Comparison of ENCODE assay signal across 21 cellular contexts in the genomic region with DNA sequence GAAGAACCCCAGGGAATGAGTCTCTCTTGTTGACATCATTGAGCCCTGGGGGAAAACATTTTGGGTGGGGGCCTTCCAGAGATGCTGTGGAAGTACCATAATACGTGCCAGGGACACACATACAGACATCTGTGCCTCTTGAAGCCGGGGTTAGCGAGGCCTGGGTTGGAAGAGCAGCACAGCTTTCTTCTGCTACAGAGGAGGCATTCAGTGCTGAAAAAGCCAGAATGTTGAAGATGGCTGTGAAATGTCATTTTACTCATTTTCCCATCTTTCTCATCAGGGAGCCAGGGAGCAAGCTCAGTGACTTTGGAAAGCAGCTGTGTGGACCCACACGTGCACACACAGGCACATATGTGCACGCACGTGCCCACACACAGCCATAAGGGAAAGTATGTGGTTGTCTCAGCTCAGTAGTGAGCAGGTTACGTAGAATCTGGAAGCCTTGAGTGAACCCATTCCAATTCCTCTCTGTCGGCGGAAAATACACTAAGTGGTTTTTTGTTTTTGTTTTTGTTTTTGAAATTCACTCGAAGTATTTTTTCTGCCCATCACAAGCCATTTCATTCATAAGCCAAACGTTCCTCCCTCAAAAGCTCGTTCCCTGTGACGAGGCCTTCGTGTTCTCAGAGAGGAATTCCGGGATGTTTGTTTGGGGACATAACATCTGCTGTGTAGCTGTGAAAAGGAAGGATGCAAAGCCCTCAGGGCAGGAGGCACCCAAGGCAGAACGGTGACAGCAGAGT. TPM values are rescaled to one million over a fixed set of nuclear protein-coding genes. Genes with fewer than 3 reads are reported as not detected.
DNase-seq lines count a peak whose midpoint lies in the region; ATAC-seq, FAIRE-seq and TF ChIP-seq lines count a peak whose summit lies in the region.
"Had no signal": no experiment of that assay in that cellular context is flagged by ENCODE, and none has a peak within 500 bp of the region (broad histone marks: within the 10 kb centered on the region; RNA-seq: fewer than 3 reads in every experiment).

No MANE protein-coding gene starts in this region.

- H2AK5ac ChIP-seq in mesenchymal stem cell (ENCODE audit: low read length, severe bottlenecking): peak overlapping the region; percentile 18

- H3K9me3 ChIP-seq in K562 (replicated peaks; ENCODE audit: control insufficient read depth, insufficient read depth, low read depth, low read length) (no peaks in the 10 kb centered on the region), mesenchymal stem cell (ENCODE audit: control insufficient read depth, low read length) (no peaks in the 10 kb centered on the region)
- H3K9me3 ChIP-seq: lower lobe of right lung, psoas muscle had no signal

- WGBS in K562 (ENCODE audit: insufficient coverage, low coverage, missing lambda C conversion rate): 18% methylated on average over 16 of the region's 16 CpGs
- 80% methylated on average over 13 of the region's 16 CpGs for WGBS in mesenchymal stem cell

- peak overlapping the region in 1 of 2 experiments; percentile 36 for H3K23ac ChIP-seq in mesenchymal stem cell (ENCODE audit: low read length in 2 of 2)

- H3K36me3 ChIP-seq in K562 (ENCODE audit: control insufficient read depth, insufficient read depth, low read length) (no peaks in the 10 kb centered on the region), mesenchymal stem cell (ENCODE audit: control insufficient read depth in 1 of 2, insufficient read depth in 2 of 2, low read depth in 1 of 2, low read length in 2 of 2) (no peaks in the 10 kb centered on the region)
- H3K36me3 ChIP-seq: lower lobe of right lung had no signal

- BruUV-seq in K562 (replicated peaks; lab: Mats Ljungman, UMichigan): no TSS peak

- no peak for TF ChIP-seq EP300 in K562 (IDR thresholded peaks at IDR 0.05; ENCODE audit: low read length)

- H3K27ac Mint-ChIP-seq in immature natural killer cell: no peak overlapping the region
- no peak overlapping the region for H3K27ac Mint-ChIP-seq in stimulated activated memory B cell treated with anti-CD40 and anti-IgM and Interleukin-4, amounts not matched to agents 10 μg/mL and 1 μg/mL and 100 μg/mL, for 72 hours
- H3K27ac Mint-ChIP-seq: activated CD8-positive, alpha-beta T cell treated with anti-CD3 and anti-CD28 coated beads, Interleukin-2, amount 10 ng/mL, durations not matched to agents 7 days and 5 days; GM23338; type B pancreatic cell had no signal

- H3K9me1 ChIP-seq in K562 (ENCODE audit: control insufficient read depth, insufficient read depth, low read length): no peaks in the 10 kb centered on the region

- no peak overlapping the region for H4K8ac ChIP-seq in mesenchymal stem cell (ENCODE audit: low read length)

- H2BK120ac ChIP-seq in mesenchymal stem cell (ENCODE audit: low read depth, low read length): no peak overlapping the region

- TF ChIP-seq RAD21 in K562 (CRISPR knock-in tag; conservative IDR thresholded peaks at IDR 0.05 in 1 of 2, IDR thresholded peaks at IDR 0.05 in 1 of 2): no peak

- DNase-seq in left ventricle myocardium superior: peak; percentile 2
- no peak for DNase-seq in left cardiac atrium
- DNase-seq in K562 (ENCODE audit: extremely low read depth in 1 of 4, low spot score in 3 of 4): no peak
- DNase-seq in mesenchymal stem cell: no peak
- DNase-seq in immature natural killer cell: no peak
- no peak for DNase-seq in RWPE1 (ENCODE audit: low spot score)
- DNase-seq: activated CD4-positive, CD25-positive, alpha-beta regulatory T cell treated with anti-CD3 and anti-CD28 coated beads, Interleukin-2, amount 50 U/mL, for 72 hours; activated CD8-positive, alpha-beta T cell treated with anti-CD3 and anti-CD28 coated beads, Interleukin-2, amount 10 ng/mL, durations not matched to agents 7 days and 5 days; activated naive CD4-positive, alpha-beta T cell; activated T-cell treated with anti-CD3 and anti-CD28 coated beads, Interleukin-2, amount 50 U/mL, for 1 hour; lower lobe of right lung; NCI-H1105; OCI-M1; psoas muscle; Right ventricle myocardium superior; stimulated activated CD4-positive, alpha-beta T cell treated with anti-CD3 and anti-CD28 coated beads, Interleukin-4, amount 100 ng/mL, for 1 hour; stimulated activated naive CD4-positive, alpha-beta T cell treated with Interleukin-2 at 50 U/mL for 16 hours had no signal

- H3K27me3 Mint-ChIP-seq in immature natural killer cell (ENCODE audit: low read depth in 3 of 3): peaks cover 4 to 11% (median 8%) of the 10 kb centered on the region in 3 donors
- peaks cover 13% of the 10 kb centered on the region for H3K27me3 Mint-ChIP-seq in stimulated activated memory B cell treated with anti-CD40 and anti-IgM and Interleukin-4, amounts not matched to agents 10 μg/mL and 1 μg/mL and 100 μg/mL, for 72 hours

- H3K4me3 ChIP-seq in K562 (no peak overlapping the region), mesenchymal stem cell (ENCODE audit: insufficient read depth in 1 of 2, low read depth in 1 of 2, low read length in 2 of 2) (no peak overlapping the region)
- H3K4me3 ChIP-seq: GM23338, lower lobe of right lung, psoas muscle had no signal

- in situ Hi-C loops in K562 (cut with MboI): no loop called here

- peak overlapping the region; percentile 43; the same call in 1 of the 2 replicates for H2AFZ ChIP-seq in K562 (ENCODE audit: low read depth, low read length)
- H2AFZ ChIP-seq in mesenchymal stem cell (ENCODE audit: low read depth, low read length): no peak overlapping the region
- H2AFZ ChIP-seq: GM23338 had no signal

- H4K20me1 ChIP-seq in K562 (replicated peaks; ENCODE audit: control insufficient read depth, insufficient read depth, low read length): 0 out of 2 replicates have a peak, but pooled peaks cover 3% of the 10 kb centered on the region

- no peak overlapping the region for H3K14ac ChIP-seq in mesenchymal stem cell (ENCODE audit: low read length in 2 of 2)

- H3K4me1 Mint-ChIP-seq in immature natural killer cell: peaks cover 17 to 26% of the 10 kb centered on the region in 2 donors
- H3K4me1 Mint-ChIP-seq in stimulated activated memory B cell treated with anti-CD40 and anti-IgM and Interleukin-4, amounts not matched to agents 10 μg/mL and 1 μg/mL and 100 μg/mL, for 72 hours: peaks cover 28% of the 10 kb centered on the region

- no peaks in the 10 kb centered on the region for H3K79me1 ChIP-seq in mesenchymal stem cell (replicated peaks; ENCODE audit: low read length, poor library complexity, severe bottlenecking)

- H3K4me1 ChIP-seq in K562 (replicated peaks in 1 of 2; ENCODE audit: control insufficient read depth in 2 of 2, insufficient read depth in 2 of 2, low read length in 2 of 2): peaks cover 13 to 18% of the 10 kb centered on the region in 2 experiments
- no peaks in the 10 kb centered on the region for H3K4me1 ChIP-seq in mesenchymal stem cell (ENCODE audit: control insufficient read depth, insufficient read depth, low read depth, low read length)
- H3K4me1 ChIP-seq: psoas muscle had no signal

- intact Hi-C loops in left ventricle myocardium superior (cut with micrococcal nuclease): no loop called here
- intact Hi-C loops in left cardiac atrium (cut with DNase I): no loop called here
- intact Hi-C loops in K562 (cut with micrococcal nuclease): no loop called here

- no peak for TF ChIP-seq CTCF in K562 (IDR thresholded peaks at IDR 0.05 in 2 of 3, conservative IDR thresholded peaks at IDR 0.05 in 1 of 3; ENCODE audit: insufficient read depth in 2 of 3, low read depth in 1 of 3, low read length in 3 of 3)
- no peak for TF ChIP-seq CTCF in RWPE1 (conservative IDR thresholded peaks at IDR 0.05; ENCODE audit: low read depth)

- H3K79me2 ChIP-seq in K562 (ENCODE audit: control insufficient read depth, insufficient read depth, low read length): no peaks in the 10 kb centered on the region

- H3K27ac ChIP-seq in K562 (ENCODE audit: extremely low read depth, low read depth, low read length): no peak overlapping the region
- no peak overlapping the region for H3K27ac ChIP-seq in mesenchymal stem cell (ENCODE audit: low read length, poor library complexity, severe bottlenecking)
- no peak overlapping the region for H3K27ac ChIP-seq in RWPE1
- H3K27ac ChIP-seq: lower lobe of right lung, psoas muscle had no signal

- H3K9ac ChIP-seq in K562 (ENCODE audit: insufficient read depth in 1 of 2, low read depth in 2 of 2, low read length in 2 of 2) (no peak overlapping the region), mesenchymal stem cell (ENCODE audit: low read length) (no peak overlapping the region)

- H2BK12ac ChIP-seq in mesenchymal stem cell (ENCODE audit: low read length in 2 of 2): no peak overlapping the region

- no peak overlapping the region for H2BK5ac ChIP-seq in mesenchymal stem cell (ENCODE audit: low read depth, low read length, poor library complexity, severe bottlenecking)

- peaks cover 18 to 67% of the 10 kb centered on the region in 2 experiments; a peak in 4 of 5 replicates for H3K27me3 ChIP-seq in K562 (ENCODE audit: control insufficient read depth in 2 of 2, insufficient read depth in 2 of 2, low read length in 2 of 2)
- no peaks in the 10 kb centered on the region for H3K27me3 ChIP-seq in mesenchymal stem cell (ENCODE audit: control insufficient read depth in 1 of 2, insufficient read depth in 1 of 2, low read length in 2 of 2)

- POLR2A ChIA-PET in K562 (lab: Yijun Ruan, JAX): interaction anchor here (0.6 to 1.2 kb wide), 3 partner anchors 11 to 577 kb away, joined by 3 read pairs; no protein-coding TSS in a partner anchor
- POLR2A ChIA-PET in RWPE1 (lab: Yijun Ruan, JAX; ENCODE audit: low non-redundant PET): interaction anchor here (0.6 kb wide), 1 partner anchor 1935 kb away, joined by 5 read pairs; no protein-coding TSS in a partner anchor

- no peak overlapping the region for H2BK15ac ChIP-seq in mesenchymal stem cell (ENCODE audit: low read depth, poor library complexity, severe bottlenecking)

- no peak overlapping the region for H4K91ac ChIP-seq in mesenchymal stem cell (ENCODE audit: low read length)

- no peak overlapping the region for H3K4me3 Mint-ChIP-seq in immature natural killer cell
- no peak overlapping the region for H3K4me3 Mint-ChIP-seq in stimulated activated memory B cell treated with anti-CD40 and anti-IgM and Interleukin-4, amounts not matched to agents 10 μg/mL and 1 μg/mL and 100 μg/mL, for 72 hours
- H3K4me3 Mint-ChIP-seq: activated CD8-positive, alpha-beta T cell treated with anti-CD3 and anti-CD28 coated beads, Interleukin-2, amount 10 ng/mL, durations not matched to agents 7 days and 5 days; GM23338; type B pancreatic cell had no signal

- ATAC-seq in left ventricle myocardium superior: no peak
- ATAC-seq in left cardiac atrium: no peak
- ATAC-seq in K562: no peak
- no peak for ATAC-seq in HG03108 (IDR thresholded peaks at IDR 0.05; ENCODE audit: unreplicated experiment)
- no peak for ATAC-seq in stimulated activated memory B cell treated with anti-CD40 and anti-IgM and Interleukin-4, amounts not matched to agents 10 μg/mL and 1 μg/mL and 100 μg/mL, for 72 hours
- ATAC-seq: activated CD8-positive, alpha-beta T cell treated with anti-CD3 and anti-CD28 coated beads, Interleukin-2, amount 10 ng/mL, durations not matched to agents 7 days and 5 days; GM23338; lower lobe of right lung; psoas muscle had no signal

- TF ChIP-seq POLR2A in K562 (conservative IDR thresholded peaks at IDR 0.05): no peak

- no peak overlapping the region for H3K18ac ChIP-seq in mesenchymal stem cell (ENCODE audit: low read depth in 1 of 2, low read length in 2 of 2)

- H3K36me3 Mint-ChIP-seq in immature natural killer cell: no peaks in the 10 kb centered on the region
- H3K36me3 Mint-ChIP-seq in stimulated activated memory B cell treated with anti-CD40 and anti-IgM and Interleukin-4, amounts not matched to agents 10 μg/mL and 1 μg/mL and 100 μg/mL, for 72 hours: no peaks in the 10 kb centered on the region
- H3K36me3 Mint-ChIP-seq: type B pancreatic cell had no signal

- H3K9me3 Mint-ChIP-seq in immature natural killer cell: no peaks in the 10 kb centered on the region
- no peaks in the 10 kb centered on the region for H3K9me3 Mint-ChIP-seq in stimulated activated memory B cell treated with anti-CD40 and anti-IgM and Interleukin-4, amounts not matched to agents 10 μg/mL and 1 μg/mL and 100 μg/mL, for 72 hours
- H3K9me3 Mint-ChIP-seq: GM23338 had no signal

- H3K4me2 ChIP-seq in K562 (ENCODE audit: insufficient read depth, low read length): no peak overlapping the region
- H3K4me2 ChIP-seq in mesenchymal stem cell (ENCODE audit: low read length, poor library complexity, severe bottlenecking): no peak overlapping the region
- H3K4me2 ChIP-seq: GM23338 had no signal

- CTCF ChIA-PET in K562 (lab: Yijun Ruan, JAX; ENCODE audit: low intra/inter-chr PET ratio) (interaction anchor here (0.8 kb wide), 1 partner anchor 82 kb away, joined by 3 read pairs; no protein-coding TSS in a partner anchor), RWPE1 (lab: Yijun Ruan, JAX) (no interaction called here)

- no peak for FAIRE-seq in K562 (lab: Jason Lieb, UNC)

- H3K4ac ChIP-seq in mesenchymal stem cell (ENCODE audit: low read depth in 1 of 2, low read length in 2 of 2): no peak overlapping the region

RNA-seq across cellular contexts. Expression of a gene that starts 29.2 kb away (rescaled TPM):
- total RNA-seq in left ventricle myocardium superior: 6.7 TPM
- total RNA-seq in left cardiac atrium: 1 to 10 TPM; 2.0 to 4.8 TPM
- total RNA-seq in K562 (2011; cell fraction: chromatin; rRNA removed; ENCODE audit: low replicate concordance): 1.3 and 1.7 TPM in 2 replicates
- 1.5 and 1.6 TPM in 2 replicates for total RNA-seq in K562 (2011; cell fraction: nucleolus; rRNA removed)
- total RNA-seq in K562 (2011; cell fraction: nucleoplasm; rRNA removed): 1.5 and 1.7 TPM in 2 replicates
- 0.45 and 0.53 TPM in 2 replicates for total RNA-seq in K562 (2014; rRNA removed)
- 0.38 and 0.40 TPM in 2 replicates for total RNA-seq in K562 (2014; rRNA removed; fragmentation: Illumina TruSeq; extraction: Trizol)
- 1.5 TPM in 2 replicates for total RNA-seq in K562 (2015; rRNA removed; fragmentation: Illumina TruSeq; extraction: Trizol)
- total RNA-seq in K562 (2021): 1.3 and 1.7 TPM in 2 replicates
- polyA plus RNA-seq in K562 (2011; rRNA removed): 0.08 and 0.17 TPM in 2 replicates
- polyA plus RNA-seq in K562 (2011; cell fraction: cytosol; rRNA removed): 0.15 and 0.21 TPM in 2 replicates
- polyA plus RNA-seq in K562 (2011; cell fraction: nucleus; rRNA removed): 0.24 and 0.44 TPM in 2 replicates
- 1.5 and 3.9 TPM in 2 replicates for polyA plus RNA-seq in K562 (2012)
- polyA plus RNA-seq in K562 (2014; fragmentation: Illumina TruSeq; extraction: Trizol): 0.43 and 0.54 TPM in 2 replicates
- under 1 TPM; 0.10 to 0.17 TPM for polyA plus RNA-seq in K562 (2014; fragmentation: Nextera tagmentation; extraction: Ambion mirVana)
- polyA plus RNA-seq in K562 (2014; rRNA removed): 0.16 and 0.33 TPM in 2 replicates
- polyA minus RNA-seq in K562 (2011; rRNA and poly(A)+ RNA removed): 0.36 and 0.67 TPM in 2 replicates
- 0.36 and 1.2 TPM in 2 replicates for polyA minus RNA-seq in K562 (2011; cell fraction: cytosol; rRNA and poly(A)+ RNA removed)
- 0.78 and 0.81 TPM in 2 replicates for polyA minus RNA-seq in K562 (2011; cell fraction: nucleus; rRNA and poly(A)+ RNA removed)
- 0.64 TPM for polyA plus RNA-seq in mesenchymal stem cell (2013, experiment 1 of 2)
- 0.71 TPM for polyA plus RNA-seq in mesenchymal stem cell (2013, experiment 2 of 2)
- under 1 TPM in 2 of 3 donors, not detected in 1; 0.13 to 0.15 TPM for polyA plus RNA-seq in immature natural killer cell
